In genomic region chr2:8357738-8358137, GRCh38 we compare ENCODE assay signal across 23 cellular contexts.
"Had no signal": no experiment of that assay in that cellular context is flagged by ENCODE, and none has a peak within 500 bp of the region (broad histone marks: within the 10 kb centered on the region; RNA-seq: fewer than 3 reads in every experiment).

No MANE protein-coding gene starts in this region.

- H3K4me1 Mint-ChIP-seq: activated B cell treated with CpG ODN at 0.5 μM for 24 hours; activated naive CD4-positive, alpha-beta T cell treated with anti-CD3 and anti-CD28 coated beads, Interleukin-2, amount 50 U/mL, for 24 hours; naive B cell had no signal

- H2AFZ ChIP-seq: neural progenitor cell had no signal

- H3K27ac ChIP-seq: body of pancreas, neural progenitor cell, spleen, tibial nerve had no signal

- H3K27ac Mint-ChIP-seq: activated B cell treated with CpG ODN at 0.5 μM for 24 hours; mesothelial cell of epicardium; naive B cell; neural progenitor cell; T-cell; T-helper 2 cell treated with Interferon-gamma antibody and Interleukin-4, amounts not matched to agents 5 μg/mL and 100 μg/mL, for 36 hours had no signal

- H3K36me3 Mint-ChIP-seq: activated naive CD4-positive, alpha-beta T cell treated with anti-CD3 and anti-CD28 coated beads, Interleukin-2, amount 50 U/mL, for 24 hours; mesothelial cell of epicardium; neural progenitor cell; T-cell had no signal

- H3K4me1 ChIP-seq: body of pancreas, neural progenitor cell, tibial nerve had no signal

- H3K36me3 ChIP-seq: neural progenitor cell, spleen, tibial nerve had no signal

- H3K9me3 ChIP-seq: body of pancreas, tibial nerve had no signal

- H3K27me3 Mint-ChIP-seq: activated naive CD4-positive, alpha-beta T cell treated with anti-CD3 and anti-CD28 coated beads, Interleukin-2, amount 50 U/mL, for 24 hours; T-cell had no signal

- H3K9ac ChIP-seq: neural progenitor cell had no signal

- H3K27me3 ChIP-seq: body of pancreas, neural progenitor cell, spleen, tibial nerve had no signal

- DNase-seq: activated B cell treated with CpG ODN at 0.5 μM for 24 hours; activated CD4-positive, alpha-beta T cell treated with anti-CD3 and anti-CD28 coated beads, Interleukin-2, amount 50 U/mL, for 1 hour; activated gamma-delta T cell treated with Interleukin-2 at 50 U/mL for 16 hours; activated T-cell treated with anti-CD3 and anti-CD28 coated beads, Interleukin-2, amount 50 U/mL, for 1 hour; anterior cingulate cortex; body of pancreas; effector CD8-positive, alpha-beta T cell; erythroblast; head of caudate nucleus; kidney; left colon; mammary epithelial cell; naive B cell; posterior cingulate gyrus; right cardiac atrium; spleen; stimulated activated naive CD4-positive, alpha-beta T cell treated with Interleukin-2 at 50 U/mL for 16 hours; T-cell had no signal

- H3K4me3 ChIP-seq: body of pancreas, neural progenitor cell, spleen, tibial nerve had no signal

- ATAC-seq: body of pancreas, left colon, right cardiac atrium, T-cell had no signal

- H3K9me3 Mint-ChIP-seq: activated B cell treated with CpG ODN at 0.5 μM for 24 hours; activated naive CD4-positive, alpha-beta T cell treated with anti-CD3 and anti-CD28 coated beads, Interleukin-2, amount 50 U/mL, for 24 hours; T-helper 2 cell treated with Interferon-gamma antibody and Interleukin-4, amounts not matched to agents 5 μg/mL and 100 μg/mL, for 36 hours had no signal

- H3K4me2 ChIP-seq: neural progenitor cell had no signal

- H3K4me3 Mint-ChIP-seq: activated B cell treated with CpG ODN at 0.5 μM for 24 hours; activated naive CD4-positive, alpha-beta T cell treated with anti-CD3 and anti-CD28 coated beads, Interleukin-2, amount 50 U/mL, for 24 hours; mesothelial cell of epicardium; naive B cell; neural progenitor cell; T-cell; T-helper 2 cell treated with Interferon-gamma antibody and Interleukin-4, amounts not matched to agents 5 μg/mL and 100 μg/mL, for 36 hours had no signal
